Comparison of ENCODE assay signal across 26 cellular contexts in the genomic region with DNA sequence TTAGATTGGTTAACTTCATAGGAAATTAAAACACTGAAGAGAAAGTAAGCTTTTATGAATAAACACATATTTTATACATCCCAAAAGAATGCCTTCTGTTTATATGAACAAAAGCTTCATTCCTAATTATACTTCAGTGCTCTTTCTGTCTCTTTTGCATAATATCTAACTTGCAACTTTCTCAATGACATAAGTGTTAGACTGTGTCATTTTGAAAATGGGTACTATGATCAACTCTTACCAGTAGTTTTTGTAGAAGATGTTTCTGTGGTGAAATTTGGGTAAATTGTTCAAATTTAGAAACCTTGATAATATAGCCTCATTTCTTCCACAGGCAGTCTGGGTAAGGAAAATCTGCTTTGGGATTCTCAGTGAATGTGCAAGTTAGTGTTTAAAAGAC.
DNase-seq lines count a peak whose midpoint lies in the region; ATAC-seq and TF ChIP-seq lines count a peak whose summit lies in the region.
"Had no signal": no experiment of that assay in that cellular context is flagged by ENCODE, and none has a peak within 500 bp of the region (broad histone marks: within the 10 kb centered on the region; RNA-seq: fewer than 3 reads in every experiment).

No MANE protein-coding gene starts in this region.

- no TSS peak for BruUV-seq in Calu3 (replicated peaks; lab: Mats Ljungman, UMichigan)

- no peak overlapping the region for H3K4me3 Mint-ChIP-seq in CD4-positive, alpha-beta memory T cell
- H3K4me3 Mint-ChIP-seq in Calu3 (ENCODE audit: low read depth, unreplicated experiment), result no peak overlapping the region
- H3K4me3 Mint-ChIP-seq: mesothelial cell of epicardium, neural crest cell, T-cell had no signal

- no peaks in the 10 kb centered on the region for H3K27me3 Mint-ChIP-seq in CD4-positive, alpha-beta memory T cell
- H3K27me3 Mint-ChIP-seq in Calu3 (ENCODE audit: unreplicated experiment), result no peaks in the 10 kb centered on the region
- H3K27me3 Mint-ChIP-seq: T-cell had no signal

- H3K4ac ChIP-seq in mesendoderm (ENCODE audit: low read depth, low read length), result no peak overlapping the region

- no peak overlapping the region for H2BK5ac ChIP-seq in mesendoderm (ENCODE audit: low read length)

- TF ChIP-seq CTCF in GM13977 (IDR thresholded peaks at IDR 0.05; ENCODE audit: extremely low read depth, insufficient read depth, missing control alignments) (no peak), Calu3 (IDR thresholded peaks at IDR 0.05; ENCODE audit: unreplicated experiment) (no peak)

- POLR2A ChIA-PET in CD4-positive, alpha-beta memory T cell (lab: Charles Lee; ENCODE audit: partially characterized antibody), result no interaction called here

- no peaks in the 10 kb centered on the region for H3K79me2 ChIP-seq in mesendoderm (ENCODE audit: control insufficient read depth, insufficient read depth, low read length)

- H3K4me2 ChIP-seq in mesendoderm (ENCODE audit: low read length), result no peak overlapping the region

- H2AK5ac ChIP-seq in mesendoderm (ENCODE audit: low read length), result no peak overlapping the region

- H2BK15ac ChIP-seq in mesendoderm (replicated peaks; ENCODE audit: low read depth), result no peak overlapping the region

- H3K9me3 Mint-ChIP-seq in CD4-positive, alpha-beta memory T cell, result peaks cover 0 to 8% (median 1%) of the 10 kb centered on the region in 8 donors
- no peaks in the 10 kb centered on the region for H3K9me3 Mint-ChIP-seq in Calu3 (ENCODE audit: low read depth, unreplicated experiment)
- H3K9me3 Mint-ChIP-seq: mesothelial cell of epicardium, neural crest cell had no signal

- no peak overlapping the region for H3K56ac ChIP-seq in mesendoderm (ENCODE audit: low read length)

- H4K8ac ChIP-seq in mesendoderm (ENCODE audit: low read depth, low read length), result no peak overlapping the region

- intact Hi-C loops in CD4-positive, alpha-beta memory T cell (cut with micrococcal nuclease), result no loop called here
- intact Hi-C loops in Calu3 (cut with micrococcal nuclease; ENCODE audit: unreplicated experiment), result no loop called here

- no peak overlapping the region for H3K23ac ChIP-seq in mesendoderm (ENCODE audit: low read length)

- no peak overlapping the region for H3K9ac ChIP-seq in mesendoderm (ENCODE audit: low read length)

- CTCF ChIA-PET in CD4-positive, alpha-beta memory T cell (lab: Charles Lee; ENCODE audit: partially characterized antibody), result no interaction called here
- CTCF ChIA-PET in Calu3 (lab: Charles Lee), result no interaction called here

- in situ Hi-C loops in GM13977 (cut with MboI; ENCODE audit: low pct_unique_long_range_greater_than_20kb, low sequenced_read_pairs, unreplicated experiment), result no loop called here

- no peaks in the 10 kb centered on the region for H3K4me1 Mint-ChIP-seq in CD4-positive, alpha-beta memory T cell
- no peaks in the 10 kb centered on the region for H3K4me1 Mint-ChIP-seq in Calu3 (ENCODE audit: low read depth, unreplicated experiment)
- H3K4me1 Mint-ChIP-seq: neural crest cell, T-cell had no signal

- DNase-seq in GM13977 (ENCODE audit: low spot score), result peak; percentile 4
- DNase-seq in mesendoderm, result no peak
- DNase-seq in CD4-positive, alpha-beta memory T cell, result no peak
- DNase-seq in NCI-H510A (lab: John Stamatoyannopoulos, UW), result no peak
- DNase-seq in Calu3, result no peak
- DNase-seq: activated CD4-positive, alpha-beta T cell treated with anti-CD3 and anti-CD28 coated beads, Interleukin-2, amount 50 U/mL, for 48 hours; activated naive CD4-positive, alpha-beta T cell treated with anti-CD3 and anti-CD28 coated beads, Interleukin-2, amount 50 U/mL, for 16 hours; activated T-cell treated with anti-CD3 and anti-CD28 coated beads, Interleukin-2, amount 50 U/mL, for 1 hour; BE2C; body of pancreas; colonic mucosa; foreskin fibroblast; hypothalamus; kidney glomerular epithelial cell; MM.1S; NCI-H187; T-cell had no signal

- no peak overlapping the region for H4K5ac ChIP-seq in mesendoderm (ENCODE audit: low read length)

- H3K27me3 ChIP-seq in mesendoderm (ENCODE audit: insufficient read depth, low read length, poor library complexity), result no peaks in the 10 kb centered on the region
- no peaks in the 10 kb centered on the region for H3K27me3 ChIP-seq in CD4-positive, alpha-beta memory T cell (ENCODE audit: insufficient read depth, low read length)
- H3K27me3 ChIP-seq: body of pancreas, colonic mucosa had no signal

- no peak overlapping the region for H3K4me3 ChIP-seq in mesendoderm (ENCODE audit: low read length)
- no peak overlapping the region for H3K4me3 ChIP-seq in CD4-positive, alpha-beta memory T cell (ENCODE audit: low read length in 2 of 2)
- H3K4me3 ChIP-seq: body of pancreas, colonic mucosa, HAP-1, thoracic aorta had no signal

- ATAC-seq in GM19395 (IDR thresholded peaks at IDR 0.05; ENCODE audit: unreplicated experiment) (peak; percentile 79), HG02623 (IDR thresholded peaks at IDR 0.05; ENCODE audit: unreplicated experiment) (peak; percentile 84), HG03354 (IDR thresholded peaks at IDR 0.05; ENCODE audit: poor library complexity, severe bottlenecking, unreplicated experiment) (peak; percentile 76)
- ATAC-seq: body of pancreas, Right ventricle myocardium inferior, T-cell had no signal

- H3K27ac ChIP-seq in mesendoderm (ENCODE audit: low read depth, low read length), result no peak overlapping the region
- H3K27ac ChIP-seq in CD4-positive, alpha-beta memory T cell (ENCODE audit: low read depth, low read length), result no peak overlapping the region
- H3K27ac ChIP-seq: 22Rv1, body of pancreas, colonic mucosa, thoracic aorta had no signal

- H3K36me3 ChIP-seq in mesendoderm (ENCODE audit: control insufficient read depth, insufficient read depth, low read length), result no peaks in the 10 kb centered on the region
- no peaks in the 10 kb centered on the region for H3K36me3 ChIP-seq in CD4-positive, alpha-beta memory T cell (ENCODE audit: insufficient read depth, low read length)
- H3K36me3 ChIP-seq: BE2C, colonic mucosa, HAP-1, thoracic aorta had no signal

- no peaks in the 10 kb centered on the region for H3K36me3 Mint-ChIP-seq in CD4-positive, alpha-beta memory T cell
- H3K36me3 Mint-ChIP-seq in Calu3 (ENCODE audit: insufficient read depth, unreplicated experiment), result no peaks in the 10 kb centered on the region
- H3K36me3 Mint-ChIP-seq: mesothelial cell of epicardium, T-cell had no signal

- H2BK120ac ChIP-seq in mesendoderm (ENCODE audit: low read depth, low read length), result no peak overlapping the region

- H3K4me1 ChIP-seq in mesendoderm (ENCODE audit: control insufficient read depth, low read depth, low read length), result no peaks in the 10 kb centered on the region
- no peaks in the 10 kb centered on the region for H3K4me1 ChIP-seq in CD4-positive, alpha-beta memory T cell (ENCODE audit: insufficient read depth, low read length)
- H3K4me1 ChIP-seq: body of pancreas, colonic mucosa, HAP-1 had no signal

- H3K18ac ChIP-seq in mesendoderm (ENCODE audit: low read length), result no peak overlapping the region

- no peak overlapping the region for H3K27ac Mint-ChIP-seq in CD4-positive, alpha-beta memory T cell
- H3K27ac Mint-ChIP-seq in Calu3 (ENCODE audit: unreplicated experiment), result no peak overlapping the region
- H3K27ac Mint-ChIP-seq: mesothelial cell of epicardium, T-cell had no signal

- H3K79me1 ChIP-seq in mesendoderm (ENCODE audit: low read length), result no peaks in the 10 kb centered on the region

- no peaks in the 10 kb centered on the region for H3K9me3 ChIP-seq in CD4-positive, alpha-beta memory T cell (ENCODE audit: control insufficient read depth in 1 of 2, low read length in 2 of 2)
- H3K9me3 ChIP-seq: BE2C, body of pancreas, colonic mucosa, HAP-1, thoracic aorta had no signal
